ENCODE assay signal across 31 cellular contexts in genomic region chr6:9365378-9365777, GRCh38.
"Had no signal": no experiment of that assay in that cellular context is flagged by ENCODE, and none has a peak within 500 bp of the region (broad histone marks: within the 10 kb centered on the region; RNA-seq: fewer than 3 reads in every experiment).

No MANE protein-coding gene starts in this region.

- FAIRE-seq: bronchial epithelial cell, TTC549 had no signal

- H3K36me3 ChIP-seq: ascending aorta, cardiac muscle cell had no signal

- H3K27ac ChIP-seq: ascending aorta, cardiac muscle cell, VCaP had no signal

- H3K4me3 ChIP-seq: ascending aorta, cardiac muscle cell had no signal

- H3K4me1 ChIP-seq: ascending aorta had no signal

- DNase-seq: activated CD4-positive, alpha-beta memory T cell treated with anti-CD3 and anti-CD28 coated beads, Interleukin-2, amount 10 ng/mL, durations not matched to agents 7 days and 5 days; activated CD4-positive, alpha-beta T cell treated with anti-CD3 and anti-CD28 coated beads for 1 hour; activated CD4-positive, alpha-beta T cell treated with anti-CD3 and anti-CD28 coated beads for 36 hours; activated CD4-positive, alpha-beta T cell treated with anti-CD3 and anti-CD28 coated beads for 48 hours; activated CD4-positive, alpha-beta T cell treated with anti-CD3 and anti-CD28 coated beads, Interleukin-2, amount 10 ng/mL, durations not matched to agents 7 days and 5 days; activated CD4-positive, alpha-beta T cell treated with anti-CD3 and anti-CD28 coated beads, Interleukin-2, amount 50 U/mL, for 48 hours; activated CD4-positive, CD25-positive, alpha-beta regulatory T cell; activated CD8-positive, alpha-beta memory T cell treated with anti-CD3 and anti-CD28 coated beads for 24 hours; activated CD8-positive, alpha-beta memory T cell treated with anti-CD3 and anti-CD28 coated beads, Interleukin-2, amount 10 ng/mL, durations not matched to agents 7 days and 5 days; activated CD8-positive, alpha-beta memory T cell treated with anti-CD3 and anti-CD28 coated beads, Interleukin-2, amount 50 U/mL, for 48 hours; activated CD8-positive, alpha-beta T cell treated with anti-CD3 and anti-CD28 coated beads, Interleukin-2, amount 10 ng/mL, durations not matched to agents 7 days and 5 days; activated effector memory CD4-positive, alpha-beta T cell treated with Interleukin-2 at 50 U/mL for 16 hours; activated gamma-delta T cell; activated naive CD4-positive, alpha-beta T cell treated with anti-CD3 and anti-CD28 coated beads, Interleukin-2, amount 10 ng/mL, durations not matched to agents 7 days and 5 days; activated naive CD4-positive, alpha-beta T cell treated with Interleukin-2 at 50 U/mL for 16 hours; activated naive CD8-positive, alpha-beta T cell treated with anti-CD3 and anti-CD28 coated beads, Interleukin-2, amount 10 ng/mL, durations not matched to agents 7 days and 5 days; activated naive CD8-positive, alpha-beta T cell treated with anti-CD3 and anti-CD28 coated beads, Interleukin-2, amount 50 U/mL, for 24 hours; activated T-cell treated with anti-CD3 and anti-CD28 coated beads, Interleukin-2, amount 50 U/mL, for 24 hours; activated T-cell treated with anti-CD3 and anti-CD28 coated beads, Interleukin-2, amount 50 U/mL, for 48 hours; amygdala; anterior cingulate cortex; caudate nucleus; cerebellar nuclear complex; T-helper 1 cell; T-helper 2 cell; T-helper 9 cell had no signal
